In genomic region chr7:31423994-31424393, GRCh38 we compare ENCODE assay signal across 29 cellular contexts.
"Had no signal": no experiment of that assay in that cellular context is flagged by ENCODE, and none has a peak within 500 bp of the region (broad histone marks: within the 10 kb centered on the region; RNA-seq: fewer than 3 reads in every experiment).

No MANE protein-coding gene starts in this region.

- H3K4me1 ChIP-seq: body of pancreas, colonic mucosa, gastrocnemius medialis had no signal

- H3K36me3 ChIP-seq: colonic mucosa, gastrocnemius medialis had no signal

- H3K36me3 Mint-ChIP-seq: activated naive CD8-positive, alpha-beta T cell had no signal

- DNase-seq: activated B cell treated with CpG ODN at 0.5 μM for 24 hours; activated CD4-positive, alpha-beta T cell treated with anti-CD3 and anti-CD28 coated beads for 48 hours; activated CD4-positive, alpha-beta T cell treated with anti-CD3 and anti-CD28 coated beads, Interleukin-2, amount 50 U/mL, for 1 hour; activated CD4-positive, alpha-beta T cell treated with anti-CD3 and anti-CD28 coated beads, Interleukin-2, amount 50 U/mL, for 48 hours; activated CD8-positive, alpha-beta memory T cell treated with anti-CD3 and anti-CD28 coated beads for 24 hours; activated CD8-positive, alpha-beta T cell treated with anti-CD3 and anti-CD28 coated beads for 36 hours; activated effector memory CD4-positive, alpha-beta T cell treated with Interleukin-2 at 50 U/mL for 16 hours; activated gamma-delta T cell treated with Interleukin-2 at 50 U/mL for 16 hours; activated naive CD4-positive, alpha-beta T cell treated with anti-CD3 and anti-CD28 coated beads, Interleukin-2, amount 50 U/mL, for 16 hours; activated naive CD4-positive, alpha-beta T cell treated with Interleukin-2 at 50 U/mL for 16 hours; activated T-cell treated with anti-CD3 and anti-CD28 coated beads, Interleukin-2, amount 50 U/mL, for 4 hours; amygdala; aorta; body of pancreas; caudate nucleus; colonic mucosa; effector CD8-positive, alpha-beta T cell; foreskin fibroblast; gastrocnemius medialis; glutamatergic neuron; T-helper 2 cell had no signal

- FAIRE-seq: endometrium, endothelial cell of umbilical vein had no signal

- ATAC-seq: activated CD4-positive, CD25-positive, alpha-beta regulatory T cell treated with anti-CD3 and anti-CD28 coated beads, Interleukin-2, amount 50 U/mL, for 24 hours; activated CD8-positive, alpha-beta T cell treated with anti-CD3 and anti-CD28 coated beads for 36 hours; activated T-cell treated with anti-CD3 and anti-CD28 coated beads, Interleukin-2, amount 50 U/mL, for 4 hours; activated T-helper 17 cell treated with anti-CD3 and anti-CD28 coated beads, Interleukin-2, amount 50 U/mL, for 72 hours; body of pancreas; esophagus mucosa; gastrocnemius medialis had no signal

- H3K9me3 Mint-ChIP-seq: activated B cell treated with CpG ODN at 0.5 μM for 24 hours; activated CD8-positive, alpha-beta T cell treated with anti-CD3 and anti-CD28 coated beads for 36 hours; activated T-cell treated with anti-CD3 and anti-CD28 coated beads, Interleukin-2, amount 50 U/mL, for 4 hours; activated T-helper 17 cell treated with anti-CD3 and anti-CD28 coated beads, Interleukin-2, amount 50 U/mL, for 72 hours had no signal

- H3K4me3 ChIP-seq: body of pancreas, colonic mucosa, gastrocnemius medialis had no signal

- H3K27ac Mint-ChIP-seq: activated B cell treated with CpG ODN at 0.5 μM for 24 hours; activated CD8-positive, alpha-beta T cell treated with anti-CD3 and anti-CD28 coated beads for 36 hours; activated naive CD8-positive, alpha-beta T cell; activated T-helper 17 cell treated with anti-CD3 and anti-CD28 coated beads, Interleukin-2, amount 50 U/mL, for 72 hours had no signal

- H3K9me3 ChIP-seq: body of pancreas, colonic mucosa, gastrocnemius medialis had no signal

- H3K27me3 Mint-ChIP-seq: activated CD8-positive, alpha-beta T cell treated with anti-CD3 and anti-CD28 coated beads for 36 hours; activated naive CD8-positive, alpha-beta T cell; activated T-helper 17 cell treated with anti-CD3 and anti-CD28 coated beads, Interleukin-2, amount 50 U/mL, for 72 hours had no signal

- H3K4me3 Mint-ChIP-seq: activated B cell treated with CpG ODN at 0.5 μM for 24 hours; activated CD8-positive, alpha-beta T cell treated with anti-CD3 and anti-CD28 coated beads for 36 hours; activated naive CD8-positive, alpha-beta T cell; activated T-cell treated with anti-CD3 and anti-CD28 coated beads, Interleukin-2, amount 50 U/mL, for 4 hours; activated T-helper 17 cell treated with anti-CD3 and anti-CD28 coated beads, Interleukin-2, amount 50 U/mL, for 72 hours had no signal

- H3K4me1 Mint-ChIP-seq: activated B cell treated with CpG ODN at 0.5 μM for 24 hours; activated T-helper 17 cell treated with anti-CD3 and anti-CD28 coated beads, Interleukin-2, amount 50 U/mL, for 72 hours had no signal

- H3K27ac ChIP-seq: body of pancreas, colonic mucosa, epithelial cell of prostate, gastrocnemius medialis, VCaP had no signal
